Comparison of ENCODE assay signal across 8 cellular contexts in genomic region chr4:1218892-1219552, GRCh38. TPM values are rescaled to one million over a fixed set of nuclear protein-coding genes. Genes with fewer than 3 reads are reported as not detected.
DNase-seq lines count a peak whose midpoint lies in the region; ATAC-seq lines count a peak whose summit lies in the region.

No MANE protein-coding gene starts in this region.

- POLR2A ChIA-PET in activated CD4-positive, alpha-beta memory T cell treated with anti-CD3 and anti-CD28 coated beads, Interleukin-2, amount 10 ng/mL, durations not matched to agents 7 days and 5 days (lab: Charles Lee) = interaction anchor here (1.0 kb wide), 1 partner anchor 49 kb away, joined by 3 read pairs; no protein-coding TSS in a partner anchor

- peak overlapping the region; percentile 48 for H3K27ac Mint-ChIP-seq in activated CD4-positive, alpha-beta memory T cell treated with anti-CD3 and anti-CD28 coated beads, Interleukin-2, amount 10 ng/mL, durations not matched to agents 7 days and 5 days

- intact Hi-C loops in cardiac septum (cut with DNase I) (no loop called here), Right ventricle myocardium inferior (cut with DNase I) (no loop called here)

- H3K4me3 Mint-ChIP-seq in activated CD4-positive, alpha-beta memory T cell treated with anti-CD3 and anti-CD28 coated beads, Interleukin-2, amount 10 ng/mL, durations not matched to agents 7 days and 5 days = no peak overlapping the region

- H3K9me3 Mint-ChIP-seq in activated CD4-positive, alpha-beta memory T cell treated with anti-CD3 and anti-CD28 coated beads, Interleukin-2, amount 10 ng/mL, durations not matched to agents 7 days and 5 days = no peaks in the 10 kb centered on the region

- ATAC-seq in GM19351 (IDR thresholded peaks at IDR 0.05; ENCODE audit: unreplicated experiment) (peak; percentile 55), HG03159 (IDR thresholded peaks at IDR 0.05; ENCODE audit: unreplicated experiment) (peak; percentile 69), Right ventricle myocardium inferior (no peak)

- CTCF ChIA-PET in activated CD4-positive, alpha-beta memory T cell treated with anti-CD3 and anti-CD28 coated beads, Interleukin-2, amount 10 ng/mL, durations not matched to agents 7 days and 5 days (lab: Charles Lee) = interaction anchor here (0.6 to 0.8 kb wide), 2 partner anchors 17 to 89 kb away, joined by 3 read pairs; no protein-coding TSS in a partner anchor

- peaks cover 39% of the 10 kb centered on the region for H3K4me1 Mint-ChIP-seq in activated CD4-positive, alpha-beta memory T cell treated with anti-CD3 and anti-CD28 coated beads, Interleukin-2, amount 10 ng/mL, durations not matched to agents 7 days and 5 days

- DNase-seq in CD1c-positive myeloid dendritic cell (ENCODE audit: extremely low spot score) (peak; percentile 67), cardiac septum (ENCODE audit: low spot score) (no peak), Right ventricle myocardium inferior (ENCODE audit: missing footprints) (no peak), NCI-H2171 treated with DMSO at 0.1 percent for 48 hours (lab: John Stamatoyannopoulos, UW) (no peak), NCI-H187 treated with DMSO at 0.1 percent for 48 hours (lab: John Stamatoyannopoulos, UW) (no peak)
- no peak for DNase-seq in activated CD4-positive, alpha-beta memory T cell treated with anti-CD3 and anti-CD28 coated beads, Interleukin-2, amount 10 ng/mL, durations not matched to agents 7 days and 5 days

- H3K36me3 Mint-ChIP-seq in activated CD4-positive, alpha-beta memory T cell treated with anti-CD3 and anti-CD28 coated beads, Interleukin-2, amount 10 ng/mL, durations not matched to agents 7 days and 5 days (ENCODE audit: low read depth) = peaks cover 63% of the 10 kb centered on the region

- H3K27me3 Mint-ChIP-seq in activated CD4-positive, alpha-beta memory T cell treated with anti-CD3 and anti-CD28 coated beads, Interleukin-2, amount 10 ng/mL, durations not matched to agents 7 days and 5 days = no peaks in the 10 kb centered on the region

RNA-seq across cellular contexts. Expression of gene CTBP1, which starts 29.9 kb away (rescaled TPM):
- 100 to 1,000 TPM; 209 to 221 TPM for total RNA-seq in activated CD4-positive, alpha-beta memory T cell treated with anti-CD3 and anti-CD28 coated beads, Interleukin-2, amount 10 ng/mL, durations not matched to agents 7 days and 5 days
- total RNA-seq in cardiac septum (129 TPM), Right ventricle myocardium inferior (121 TPM)

RNA-seq across cellular contexts. Expression of gene SPON2, which starts 46.6 kb away (rescaled TPM):
- 10 to 100 TPM; 22.8 to 24.6 TPM for total RNA-seq in activated CD4-positive, alpha-beta memory T cell treated with anti-CD3 and anti-CD28 coated beads, Interleukin-2, amount 10 ng/mL, durations not matched to agents 7 days and 5 days
- total RNA-seq in cardiac septum = 19.8 TPM
- 22.6 TPM for total RNA-seq in Right ventricle myocardium inferior
